ENCODE assay signal across 12 cellular contexts in genomic region chr2:1518891-1519530, GRCh38.
DNase-seq lines count a peak whose midpoint lies in the region; ATAC-seq, FAIRE-seq and TF ChIP-seq lines count a peak whose summit lies in the region.
"Had no signal": no experiment of that assay in that cellular context is flagged by ENCODE, and none has a peak within 500 bp of the region (broad histone marks: within the 10 kb centered on the region; RNA-seq: fewer than 3 reads in every experiment).

No MANE protein-coding gene starts in this region.

- H3K9me3 ChIP-seq in right atrium auricular region (no peaks in the 10 kb centered on the region), BE2C (no peaks in the 10 kb centered on the region)

- H3K4me1 ChIP-seq in right atrium auricular region (peaks cover 0 to 6% of the 10 kb centered on the region in 2 donors), BE2C (no peaks in the 10 kb centered on the region)

- no peak for TF ChIP-seq CTCF in right atrium auricular region (IDR thresholded peaks at IDR 0.05)
- no peak for TF ChIP-seq CTCF in BE2C (IDR thresholded peaks at IDR 0.05; ENCODE audit: low read depth, low read length)

- H3K27me3 ChIP-seq in right atrium auricular region (no peaks in the 10 kb centered on the region), BE2C (no peaks in the 10 kb centered on the region)

- ATAC-seq in Right ventricle myocardium inferior (peak; percentile 8), GM21576 (IDR thresholded peaks at IDR 0.05; ENCODE audit: unreplicated experiment) (no peak)

- DNase-seq in Right ventricle myocardium inferior (ENCODE audit: missing footprints) (no peak), right atrium auricular region (ENCODE audit: low spot score) (no peak), SW480 (ENCODE audit: low spot score) (peak; percentile 46), glomerular visceral epithelial cell (ENCODE audit: extremely low spot score) (peak; percentile 8), urothelium cell line (ENCODE audit: low spot score) (peak; percentile 26), SKM-1 (lab: John Stamatoyannopoulos, UW; ENCODE audit: unreplicated experiment) (no peak), BE2C (no peak)
- DNase-seq: AML-193; NCI-H1930; stimulated activated naive CD4-positive, alpha-beta T cell treated with Interleukin-2 at 50 U/mL for 16 hours had no signal

- FAIRE-seq in urothelium cell line (lab: Jason Lieb, UNC) = no peak

- H3K4me3 ChIP-seq in right atrium auricular region = no peak overlapping the region
- no peak overlapping the region for H3K4me3 ChIP-seq in BE2C (ENCODE audit: low read depth, low read length)

- intact Hi-C loops in Right ventricle myocardium inferior (cut with DNase I) = loop anchor here (10.0 kb wide), 2 partner anchors 144 to 274 kb away; no protein-coding TSS in a partner anchor

- no peaks in the 10 kb centered on the region for H3K36me3 ChIP-seq in right atrium auricular region
- no peaks in the 10 kb centered on the region for H3K36me3 ChIP-seq in BE2C

- H3K27ac ChIP-seq in right atrium auricular region = peak overlapping the region in 1 of 2 donors; percentile 43
- H3K27ac ChIP-seq: epithelial cell of prostate had no signal

Comparison
In these comparisons a context has a peak if more than half of its experiments do, and no peak if none do; other contexts are left out.
1. DNase-seq: peak in SW480 (single experiment), glomerular visceral epithelial cell (single experiment) and urothelium cell line (single experiment); none in Right ventricle myocardium inferior (single experiment), right atrium auricular region (single experiment), SKM-1 (single experiment) and BE2C (single experiment).